8 cellular contexts compared by ENCODE assay signal in genomic region chr12:55073043-55074022, GRCh38. TPM values are rescaled to one million over a fixed set of nuclear protein-coding genes. Genes with fewer than 3 reads are reported as not detected.
DNase-seq lines count a peak whose midpoint lies in the region; FAIRE-seq and TF ChIP-seq lines count a peak whose summit lies in the region.

No MANE protein-coding gene starts in this region.

- no peak overlapping the region for H3K4me3 Mint-ChIP-seq in glutamatergic neuron (ENCODE audit: unreplicated experiment)

- POLR2A ChIA-PET in BJ (lab: Charles Lee): no interaction called here

- peaks cover under 1% of the 10 kb centered on the region for H3K9me3 Mint-ChIP-seq in glutamatergic neuron (ENCODE audit: unreplicated experiment)

- no peaks in the 10 kb centered on the region for H3K27me3 ChIP-seq in BJ (ENCODE audit: control insufficient read depth, insufficient read depth, low read length)
- peaks cover 34% of the 10 kb centered on the region for H3K27me3 ChIP-seq in MG63
- H3K27me3 ChIP-seq in uterus: no peaks in the 10 kb centered on the region

- H3K36me3 Mint-ChIP-seq in glutamatergic neuron (ENCODE audit: unreplicated experiment): no peaks in the 10 kb centered on the region

- H3K4me1 Mint-ChIP-seq in glutamatergic neuron (ENCODE audit: low read depth, unreplicated experiment): peaks cover 17% of the 10 kb centered on the region

- no peak overlapping the region for H3K27ac Mint-ChIP-seq in glutamatergic neuron (ENCODE audit: unreplicated experiment)

- H3K9me3 ChIP-seq in MG63 (no peaks in the 10 kb centered on the region), uterus (no peaks in the 10 kb centered on the region)

- no peak overlapping the region for H3K4me3 ChIP-seq in BJ (ENCODE audit: low read depth, low read length)
- no peak overlapping the region for H3K4me3 ChIP-seq in MG63
- no peak overlapping the region for H3K4me3 ChIP-seq in uterus

- DNase-seq in BJ (ENCODE audit: low read depth) (no peak), GM19239 (ENCODE audit: insufficient read length, low spot score) (peak; percentile 16), MG63 (peak; percentile 45), SKM-1 (lab: John Stamatoyannopoulos, UW; ENCODE audit: unreplicated experiment) (peak; percentile 26), glutamatergic neuron (peak; percentile 82), posterior vena cava (ENCODE audit: low spot score) (peak; percentile 86), uterus (peak; percentile 46 to 50)
- DNase-seq in activated naive CD4-positive, alpha-beta T cell treated with anti-CD3 and anti-CD28 coated beads, Interleukin-2, amount 50 U/mL, for 16 hours: peak; percentile 79

- H3K27me3 Mint-ChIP-seq in glutamatergic neuron (ENCODE audit: unreplicated experiment): peaks cover 5% of the 10 kb centered on the region

- intact Hi-C loops in posterior vena cava (cut with DNase I): loop anchor here in 1 of 2 donors (10.0 kb wide), 1 partner anchor 79 kb away; no protein-coding TSS in a partner anchor
- intact Hi-C loops in uterus (cut with DNase I; ENCODE audit: low total_unique reads): loop anchor here (10.0 kb wide), 1 partner anchor 79 kb away; no protein-coding TSS in a partner anchor

- FAIRE-seq in GM19239 (lab: Jason Lieb, UNC): peak; percentile 61

- H3K36me3 ChIP-seq in BJ (ENCODE audit: control insufficient read depth, insufficient read depth, low read length) (no peaks in the 10 kb centered on the region), MG63 (no peaks in the 10 kb centered on the region), uterus (no peaks in the 10 kb centered on the region)

- no peak overlapping the region for H3K27ac ChIP-seq in uterus

- CTCF ChIA-PET in BJ (lab: Yijun Ruan, JAX): interaction anchor here (0.6 to 17.3 kb wide), 15 partner anchors 11 to 422 kb away, joined by 3 to 234 read pairs (median 3); no protein-coding TSS in a partner anchor

- no peak for TF ChIP-seq POLR2A in uterus (IDR thresholded peaks at IDR 0.05)

- no peaks in the 10 kb centered on the region for H3K4me1 ChIP-seq in uterus

- TF ChIP-seq CTCF in BJ (IDR thresholded peaks at IDR 0.05; ENCODE audit: insufficient read depth, low read depth, low read length) (peak; percentile 88), glutamatergic neuron (IDR thresholded peaks at IDR 0.05; ENCODE audit: partially characterized antibody, unreplicated experiment) (peak; percentile 92), uterus (IDR thresholded peaks at IDR 0.05) (peak; percentile 56 to 78 (median 62))

RNA-seq across cellular contexts. Expression of gene OR9K2, which starts 52.9 kb away (rescaled TPM):
- not detected in 2 replicates for polyA plus RNA-seq in BJ (2011; rRNA removed)
- polyA minus RNA-seq in BJ (2011; rRNA and poly(A)+ RNA removed): not detected in 2 replicates
- not detected in 2 replicates for total RNA-seq in MG63 (2014; rRNA removed; shearing (Covaris generic); ENCODE audit: low replicate concordance)
- 2.9 TPM for total RNA-seq in glutamatergic neuron (ENCODE audit: unreplicated experiment)
- not detected for total RNA-seq in posterior vena cava
- total RNA-seq in uterus: not detected

RNA-seq across cellular contexts. Expression of gene NEUROD4, which starts 53.6 kb away (rescaled TPM):
- polyA plus RNA-seq in BJ (2011; rRNA removed): not detected in 2 replicates
- polyA minus RNA-seq in BJ (2011; rRNA and poly(A)+ RNA removed): not detected in 2 replicates
- not detected in 2 replicates for total RNA-seq in MG63 (2014; rRNA removed; shearing (Covaris generic); ENCODE audit: low replicate concordance)
- total RNA-seq in glutamatergic neuron (ENCODE audit: unreplicated experiment) (206 TPM), posterior vena cava (not detected), uterus (not detected)

Comparison
In these comparisons a context has a peak if more than half of its experiments do, and no peak if none do; other contexts are left out.
1. RNA of gene NEUROD4, which starts 53.6 kb away (total RNA-seq): 206 TPM in glutamatergic neuron (single experiment); not detected in MG63, not detected in posterior vena cava and not detected in uterus; every median in the first group is over 100 times any median in the second.
2. Peak in every context shown above with its lines, with median percentiles within 50 percentile points of each other: CTCF ChIP-seq.